ENCODE assay signal across 16 cellular contexts in genomic region chr4:13536607-13537006, GRCh38. TPM values are rescaled to one million over a fixed set of nuclear protein-coding genes. Genes with fewer than 3 reads are reported as not detected.
A peak's percentile ranks its signal among the peaks of the same experiment; 100 is the strongest.
DNase-seq lines count a peak whose midpoint lies in the region; ATAC-seq lines count a peak whose summit lies in the region.
"Had no signal": no experiment of that assay in that cellular context is flagged by ENCODE, and none has a peak within 500 bp of the region (broad histone marks: within the 10 kb centered on the region; RNA-seq: fewer than 3 reads in every experiment).

No MANE protein-coding gene starts in this region.

- H3K4me3 Mint-ChIP-seq in T-helper 1 cell treated with Interleukin-12 subunit alpha and Interleukin-12 subunit beta and Interleukin-4 antibody, amounts not matched to agents 30 μg/mL and 1 μg/mL, for 36 hours, result no peak overlapping the region
- H3K4me3 Mint-ChIP-seq in activated naive CD8-positive, alpha-beta T cell, result no peak overlapping the region
- no peak overlapping the region for H3K4me3 Mint-ChIP-seq in activated naive CD8-positive, alpha-beta T cell treated with anti-CD3 and anti-CD28 coated beads for 36 hours
- H3K4me3 Mint-ChIP-seq in activated naive CD8-positive, alpha-beta T cell treated with anti-CD3 and anti-CD28 coated beads, Interleukin-2, amount 10 ng/mL, durations not matched to agents 7 days and 5 days, result no peak overlapping the region
- H3K4me3 Mint-ChIP-seq in stimulated activated naive B cell treated with anti-CD40 and anti-IgM and Interleukin-4, amounts not matched to agents 10 μg/mL and 1 μg/mL and 100 μg/mL, for 72 hours, result no peak overlapping the region
- H3K4me3 Mint-ChIP-seq: HFFc6 had no signal

- peak overlapping the region; percentile 21 for H3K27ac Mint-ChIP-seq in T-helper 1 cell treated with Interleukin-12 subunit alpha and Interleukin-12 subunit beta and Interleukin-4 antibody, amounts not matched to agents 30 μg/mL and 1 μg/mL, for 36 hours
- H3K27ac Mint-ChIP-seq in activated naive CD8-positive, alpha-beta T cell, result peak overlapping the region; percentile 24
- no peak overlapping the region for H3K27ac Mint-ChIP-seq in activated naive CD8-positive, alpha-beta T cell treated with anti-CD3 and anti-CD28 coated beads for 36 hours
- peak overlapping the region; percentile 33 for H3K27ac Mint-ChIP-seq in activated naive CD8-positive, alpha-beta T cell treated with anti-CD3 and anti-CD28 coated beads, Interleukin-2, amount 10 ng/mL, durations not matched to agents 7 days and 5 days
- peak overlapping the region; percentile 7 for H3K27ac Mint-ChIP-seq in stimulated activated naive B cell treated with anti-CD40 and anti-IgM and Interleukin-4, amounts not matched to agents 10 μg/mL and 1 μg/mL and 100 μg/mL, for 72 hours
- H3K27ac Mint-ChIP-seq: HFFc6 had no signal

- H3K36me3 Mint-ChIP-seq in T-helper 1 cell treated with Interleukin-12 subunit alpha and Interleukin-12 subunit beta and Interleukin-4 antibody, amounts not matched to agents 30 μg/mL and 1 μg/mL, for 36 hours (ENCODE audit: low read depth), result no peaks in the 10 kb centered on the region
- peaks cover 9% of the 10 kb centered on the region for H3K36me3 Mint-ChIP-seq in activated naive CD8-positive, alpha-beta T cell
- peaks cover 8% of the 10 kb centered on the region for H3K36me3 Mint-ChIP-seq in activated naive CD8-positive, alpha-beta T cell treated with anti-CD3 and anti-CD28 coated beads for 36 hours
- H3K36me3 Mint-ChIP-seq in activated naive CD8-positive, alpha-beta T cell treated with anti-CD3 and anti-CD28 coated beads, Interleukin-2, amount 10 ng/mL, durations not matched to agents 7 days and 5 days, result peaks cover 4% of the 10 kb centered on the region
- peaks cover 6 to 11% of the 10 kb centered on the region in 2 donors for H3K36me3 Mint-ChIP-seq in stimulated activated naive B cell treated with anti-CD40 and anti-IgM and Interleukin-4, amounts not matched to agents 10 μg/mL and 1 μg/mL and 100 μg/mL, for 72 hours

- no peak for ATAC-seq in activated naive CD8-positive, alpha-beta T cell treated with anti-CD3 and anti-CD28 coated beads, Interleukin-2, amount 10 ng/mL, durations not matched to agents 7 days and 5 days (ENCODE audit: low read depth)
- ATAC-seq in stimulated activated naive B cell treated with anti-CD40 and anti-IgM and Interleukin-4, amounts not matched to agents 10 μg/mL and 1 μg/mL and 100 μg/mL, for 72 hours (replicated peaks), result no peak
- no peak for ATAC-seq in GM18511 (IDR thresholded peaks at IDR 0.05; ENCODE audit: unreplicated experiment)
- ATAC-seq: Panc1, Right ventricle myocardium inferior had no signal

- H3K27me3 Mint-ChIP-seq in T-helper 1 cell treated with Interleukin-12 subunit alpha and Interleukin-12 subunit beta and Interleukin-4 antibody, amounts not matched to agents 30 μg/mL and 1 μg/mL, for 36 hours (ENCODE audit: low read depth), result peaks cover 97% of the 10 kb centered on the region
- H3K27me3 Mint-ChIP-seq in activated naive CD8-positive, alpha-beta T cell, result peaks cover 60% of the 10 kb centered on the region
- H3K27me3 Mint-ChIP-seq in activated naive CD8-positive, alpha-beta T cell treated with anti-CD3 and anti-CD28 coated beads for 36 hours, result peaks cover 98% of the 10 kb centered on the region
- H3K27me3 Mint-ChIP-seq in activated naive CD8-positive, alpha-beta T cell treated with anti-CD3 and anti-CD28 coated beads, Interleukin-2, amount 10 ng/mL, durations not matched to agents 7 days and 5 days, result peaks cover 96% of the 10 kb centered on the region
- peaks cover 69 to 88% of the 10 kb centered on the region in 2 donors for H3K27me3 Mint-ChIP-seq in stimulated activated naive B cell treated with anti-CD40 and anti-IgM and Interleukin-4, amounts not matched to agents 10 μg/mL and 1 μg/mL and 100 μg/mL, for 72 hours

- peaks cover 16% of the 10 kb centered on the region for H3K9me3 Mint-ChIP-seq in T-helper 1 cell treated with Interleukin-12 subunit alpha and Interleukin-12 subunit beta and Interleukin-4 antibody, amounts not matched to agents 30 μg/mL and 1 μg/mL, for 36 hours
- H3K9me3 Mint-ChIP-seq in activated naive CD8-positive, alpha-beta T cell (ENCODE audit: low read depth), result no peaks in the 10 kb centered on the region
- H3K9me3 Mint-ChIP-seq in activated naive CD8-positive, alpha-beta T cell treated with anti-CD3 and anti-CD28 coated beads for 36 hours, result peaks cover 11% of the 10 kb centered on the region
- H3K9me3 Mint-ChIP-seq in activated naive CD8-positive, alpha-beta T cell treated with anti-CD3 and anti-CD28 coated beads, Interleukin-2, amount 10 ng/mL, durations not matched to agents 7 days and 5 days, result peaks cover 10% of the 10 kb centered on the region
- H3K9me3 Mint-ChIP-seq in stimulated activated naive B cell treated with anti-CD40 and anti-IgM and Interleukin-4, amounts not matched to agents 10 μg/mL and 1 μg/mL and 100 μg/mL, for 72 hours, result peaks cover 5 to 8% of the 10 kb centered on the region in 2 donors
- H3K9me3 Mint-ChIP-seq: HFFc6 had no signal

- POLR2A ChIA-PET in activated naive CD8-positive, alpha-beta T cell treated with anti-CD3 and anti-CD28 coated beads, Interleukin-2, amount 10 ng/mL, durations not matched to agents 7 days and 5 days (lab: Charles Lee), result interaction anchor here (1.0 kb wide), 1 partner anchor 15 kb away, joined by 3 read pairs; no protein-coding TSS in a partner anchor

- H3K4me1 Mint-ChIP-seq in T-helper 1 cell treated with Interleukin-12 subunit alpha and Interleukin-12 subunit beta and Interleukin-4 antibody, amounts not matched to agents 30 μg/mL and 1 μg/mL, for 36 hours (ENCODE audit: low read depth), result peaks cover 7% of the 10 kb centered on the region
- peaks cover 31% of the 10 kb centered on the region for H3K4me1 Mint-ChIP-seq in activated naive CD8-positive, alpha-beta T cell (ENCODE audit: low read depth)
- peaks cover 37% of the 10 kb centered on the region for H3K4me1 Mint-ChIP-seq in activated naive CD8-positive, alpha-beta T cell treated with anti-CD3 and anti-CD28 coated beads for 36 hours
- H3K4me1 Mint-ChIP-seq in activated naive CD8-positive, alpha-beta T cell treated with anti-CD3 and anti-CD28 coated beads, Interleukin-2, amount 10 ng/mL, durations not matched to agents 7 days and 5 days, result peaks cover 32% of the 10 kb centered on the region
- H3K4me1 Mint-ChIP-seq in stimulated activated naive B cell treated with anti-CD40 and anti-IgM and Interleukin-4, amounts not matched to agents 10 μg/mL and 1 μg/mL and 100 μg/mL, for 72 hours, result peaks cover 7 to 22% of the 10 kb centered on the region in 2 donors

- DNase-seq in T-helper 1 cell, result no peak
- no peak for DNase-seq in activated naive CD8-positive, alpha-beta T cell treated with anti-CD3 and anti-CD28 coated beads for 36 hours
- DNase-seq in activated naive CD8-positive, alpha-beta T cell treated with anti-CD3 and anti-CD28 coated beads, Interleukin-2, amount 10 ng/mL, durations not matched to agents 7 days and 5 days, result no peak
- DNase-seq in stimulated activated naive B cell treated with anti-CD40 and anti-IgM and Interleukin-4, amounts not matched to agents 10 μg/mL and 1 μg/mL and 100 μg/mL, for 72 hours, result no peak
- no peak for DNase-seq in germinal center (ENCODE audit: low spot score)
- DNase-seq: COR-L47, GOT3, HFFc6, Kasumi-1, NCI-H1930, NCI-H2171 treated with DMSO at 0.1 percent for 48 hours had no signal

RNA-seq across cellular contexts. Expression of gene NKX3-2, which starts 7.7 kb away (rescaled TPM):
- total RNA-seq in activated naive CD8-positive, alpha-beta T cell treated with anti-CD3 and anti-CD28 coated beads for 36 hours, result not detected
- total RNA-seq in activated naive CD8-positive, alpha-beta T cell treated with anti-CD3 and anti-CD28 coated beads, Interleukin-2, amount 10 ng/mL, durations not matched to agents 7 days and 5 days, result not detected
- total RNA-seq: Right ventricle myocardium inferior had no signal

RNA-seq across cellular contexts. Expression of gene RAB28, which starts 52.5 kb away (rescaled TPM):
- 10 to 100 TPM; 13.6 to 15.8 TPM for total RNA-seq in activated naive CD8-positive, alpha-beta T cell treated with anti-CD3 and anti-CD28 coated beads for 36 hours
- total RNA-seq in activated naive CD8-positive, alpha-beta T cell treated with anti-CD3 and anti-CD28 coated beads, Interleukin-2, amount 10 ng/mL, durations not matched to agents 7 days and 5 days, result 10 to 100 TPM; 16.4 to 18.5 TPM
